ENCODE assay signal across 12 cellular contexts in the genomic region with DNA sequence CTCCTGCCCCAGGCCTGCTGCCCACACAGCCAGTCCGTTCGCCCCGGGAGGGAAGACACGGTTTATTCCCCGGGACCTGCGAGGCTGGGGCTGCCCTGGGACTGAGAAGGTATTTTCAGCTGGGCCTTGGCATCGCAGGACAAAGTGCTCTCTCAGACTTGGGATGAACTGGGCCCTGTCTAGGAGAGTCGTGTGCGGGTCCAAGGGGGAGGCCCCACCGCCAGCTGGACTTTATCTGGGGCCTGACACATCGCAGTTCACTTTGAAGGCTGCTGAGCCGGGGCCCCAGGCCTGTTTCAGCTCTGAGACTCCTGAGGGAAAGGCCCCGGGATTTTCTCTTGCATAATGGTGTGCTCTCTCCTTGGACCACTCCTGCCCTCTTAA. TPM values are rescaled to one million over a fixed set of nuclear protein-coding genes. Genes with fewer than 3 reads are reported as not detected.
A peak's percentile ranks its signal among the peaks of the same experiment; 100 is the strongest.
DNase-seq lines count a peak whose midpoint lies in the region; ATAC-seq and TF ChIP-seq lines count a peak whose summit lies in the region.
"Had no signal": no experiment of that assay in that cellular context is flagged by ENCODE, and none has a peak within 500 bp of the region (broad histone marks: within the 10 kb centered on the region; RNA-seq: fewer than 3 reads in every experiment).

No MANE protein-coding gene starts in this region.

- peak; percentile 25 for ATAC-seq in left lung
- no peak for ATAC-seq in stimulated activated naive CD8-positive, alpha-beta T cell treated with anti-CD3 and anti-CD28 coated beads, Interleukin-15, Interleukin-2, amounts not matched to agents 100 U/mL and 50 U/mL, for 24 hours

- H3K36me3 ChIP-seq in left lung (no peaks in the 10 kb centered on the region), sigmoid colon (peaks cover 0 to 40% (median under 1%) of the 10 kb centered on the region in 4 donors), WERI-Rb-1 (no peaks in the 10 kb centered on the region), HAP-1 (replicated peaks) (no peaks in the 10 kb centered on the region), SJCRH30 (no peaks in the 10 kb centered on the region)
- H3K36me3 ChIP-seq: MG63 had no signal

- no peak for TF ChIP-seq POLR2A in sigmoid colon (IDR thresholded peaks at IDR 0.05)

- peak overlapping the region; percentile 37 for H3K4me3 ChIP-seq in coronary artery
- H3K4me3 ChIP-seq in left lung: no peak overlapping the region
- peak overlapping the region; percentile 3 to 30 (median 10) for H3K4me3 ChIP-seq in sigmoid colon
- H3K4me3 ChIP-seq in WERI-Rb-1 (ENCODE audit: low read depth, low read length): no peak overlapping the region
- no peak overlapping the region for H3K4me3 ChIP-seq in HAP-1
- H3K4me3 ChIP-seq in SJCRH30: no peak overlapping the region
- H3K4me3 ChIP-seq: MG63 had no signal

- WGBS in sigmoid colon, 2 donors: 77 to 81% methylated on average over 13 of the region's 13 CpGs

- H3K27me3 ChIP-seq in left lung (peaks cover 0 to 33% of the 10 kb centered on the region in 2 donors), sigmoid colon (no peaks in the 10 kb centered on the region), WERI-Rb-1 (ENCODE audit: insufficient read depth, low read depth, severe bottlenecking) (no peaks in the 10 kb centered on the region), HAP-1 (ENCODE audit: low read depth) (0 out of 2 replicates have a peak, but pooled peaks cover 2% of the 10 kb centered on the region), SJCRH30 (no peaks in the 10 kb centered on the region)
- H3K27me3 ChIP-seq: MG63 had no signal

- H3K9me3 ChIP-seq in left lung (no peaks in the 10 kb centered on the region), sigmoid colon (no peaks in the 10 kb centered on the region), WERI-Rb-1 (ENCODE audit: severe bottlenecking) (no peaks in the 10 kb centered on the region), HAP-1 (no peaks in the 10 kb centered on the region), SJCRH30 (replicated peaks) (no peaks in the 10 kb centered on the region)
- H3K9me3 ChIP-seq: MG63 had no signal

- TF ChIP-seq CTCF in coronary artery (IDR thresholded peaks at IDR 0.05) (no peak), left lung (IDR thresholded peaks at IDR 0.05) (no peak), sigmoid colon (IDR thresholded peaks at IDR 0.05) (no peak), WERI-Rb-1 (IDR thresholded peaks at IDR 0.05; ENCODE audit: low read depth, low read length) (no peak)

- H3K4me1 ChIP-seq in left lung: peaks cover 2 to 63% of the 10 kb centered on the region in 2 donors
- H3K4me1 ChIP-seq in sigmoid colon: peaks cover 0 to 100% (median 97%) of the 10 kb centered on the region in 4 donors
- no peaks in the 10 kb centered on the region for H3K4me1 ChIP-seq in HAP-1
- H3K4me1 ChIP-seq in SJCRH30: no peaks in the 10 kb centered on the region

- intact Hi-C loops in left lung (cut with DNase I): no loop called here
- intact Hi-C loops in sigmoid colon (cut with DNase I): loop anchor here (10.0 kb wide), 1 partner anchor 532 kb away; a partner anchor contains a TSS

- peak; percentile 25 for DNase-seq in Daoy (ENCODE audit: low read depth)
- no peak for DNase-seq in coronary artery (ENCODE audit: low spot score)
- no peak for DNase-seq in left lung
- peak; percentile 96 for DNase-seq in sigmoid colon
- DNase-seq in WERI-Rb-1: no peak
- DNase-seq in stimulated activated naive CD8-positive, alpha-beta T cell treated with anti-CD3 and anti-CD28 coated beads, Interleukin-15, Interleukin-2, amounts not matched to agents 100 U/mL and 50 U/mL, for 24 hours: no peak
- no peak for DNase-seq in HAP-1 (ENCODE audit: low spot score in 2 of 2)
- no peak for DNase-seq in SJCRH30
- DNase-seq: activated T-cell treated with anti-CD3 and anti-CD28 coated beads for 4 hours, amygdala, RPMI8226 had no signal

- peak in 3 of 4 donors; percentile 67 to 93 (median 91) for TF ChIP-seq EP300 in sigmoid colon (IDR thresholded peaks at IDR 0.05)

- in situ Hi-C loops in HAP-1 (cut with MboI; ENCODE audit: low sequenced_read_pairs): no loop called here

- peak overlapping the region in 1 of 2 donors; percentile 82 for H3K27ac ChIP-seq in coronary artery
- H3K27ac ChIP-seq in left lung: peak overlapping the region; percentile 44 to 53
- H3K27ac ChIP-seq in sigmoid colon: peak overlapping the region; percentile 96 to 100 (median 98)
- no peak overlapping the region for H3K27ac ChIP-seq in WERI-Rb-1
- H3K27ac ChIP-seq in SJCRH30: no peak overlapping the region

RNA-seq across cellular contexts. Expression of a gene that starts 6.8 kb away (rescaled TPM):
- 21.6 and 25.7 TPM in 2 replicates for total RNA-seq in Daoy (2014; rRNA removed; shearing (Covaris generic))
- total RNA-seq in left lung (100 to 1,000 TPM in 1 of 2 donors, 10 to 100 TPM in 1; 86.6 to 106 TPM), sigmoid colon (100 to 1,000 TPM; 140 to 545 (median 260) TPM)
- polyA plus RNA-seq in sigmoid colon: 10 to 100 TPM in 1 of 3 donors, 1 to 10 TPM in 2; 3.0 to 27.3 (median 6.0) TPM
- total RNA-seq in SJCRH30 (2014; rRNA removed; shearing (Covaris generic)): 0.34 and 0.48 TPM in 2 replicates

Comparison
In these comparisons a context has a peak if more than half of its experiments do, and no peak if none do; other contexts are left out.
1. DNase-seq: peak in Daoy (single experiment) and sigmoid colon (single experiment); none in coronary artery (single experiment), left lung (0 of 2), WERI-Rb-1 (single experiment), stimulated activated naive CD8-positive, alpha-beta T cell treated with anti-CD3 and anti-CD28 coated beads, Interleukin-15, Interleukin-2, amounts not matched to agents 100 U/mL and 50 U/mL, for 24 hours (single experiment), HAP-1 (0 of 2) and SJCRH30 (0 of 2).
2. H3K27ac ChIP-seq: peak in left lung (2 of 2) and sigmoid colon (4 of 4); none in WERI-Rb-1 (single experiment) and SJCRH30 (single experiment).
3. H3K4me3 ChIP-seq: peak in coronary artery (single experiment) and sigmoid colon (4 of 4); none in left lung (0 of 2), WERI-Rb-1 (single experiment), HAP-1 (single experiment) and SJCRH30 (single experiment).
4. RNA of a gene that starts 6.8 kb away (total RNA-seq): 140 to 545 TPM in sigmoid colon, 86.6 to 106 TPM in left lung and 21.6 to 25.7 TPM in Daoy; 0.34 to 0.48 TPM in SJCRH30; every median in the first group is over 10 times any median in the second.